ENCODE assay signal across 3 cellular contexts in the genomic region with DNA sequence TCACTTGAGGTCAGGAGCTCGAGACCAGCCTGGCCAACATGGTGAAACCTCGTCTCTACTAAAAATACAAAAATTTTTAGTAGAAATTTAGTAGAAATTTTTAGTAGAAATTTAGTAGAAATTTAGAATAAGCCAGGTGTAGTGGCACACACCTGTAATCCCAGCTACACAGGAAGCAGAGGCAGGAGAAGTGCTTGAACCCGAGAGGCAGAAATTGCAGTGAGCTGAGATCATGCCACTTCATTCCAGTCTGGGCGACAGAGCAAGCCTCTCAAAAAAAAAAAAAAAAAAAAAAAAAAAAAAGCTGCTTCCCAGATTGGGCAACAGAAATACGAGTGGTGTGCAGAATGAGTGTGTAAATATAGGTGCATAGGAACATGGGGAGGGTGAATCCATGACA. TPM values are rescaled to one million over a fixed set of nuclear protein-coding genes. Genes with fewer than 3 reads are reported as not detected.
"Had no signal": no experiment of that assay in that cellular context is flagged by ENCODE, and none has a peak within 500 bp of the region (broad histone marks: within the 10 kb centered on the region; RNA-seq: fewer than 3 reads in every experiment).

No MANE protein-coding gene starts in this region.

RNA-seq across cellular contexts. Expression of a gene that starts 4.5 kb away (rescaled TPM):
- total RNA-seq: OCI-LY7, SJSA1, SK-MEL-5 had no signal
